Comparison of ENCODE assay signal across 8 cellular contexts in genomic region chr2:113325161-113325731, GRCh38. TPM values are rescaled to one million over a fixed set of nuclear protein-coding genes. Genes with fewer than 3 reads are reported as not detected.
DNase-seq lines count a peak whose midpoint lies in the region; ATAC-seq and TF ChIP-seq lines count a peak whose summit lies in the region.
"Not testable (repeated sequence)": the region's sequence is repeated elsewhere in the genome, so short reads cannot be mapped to it uniquely, and the experiment has no call there.

No MANE protein-coding gene starts in this region.

- not testable (repeated sequence) for H3K9me2 ChIP-seq in HCT116 (ENCODE audit: insufficient read depth); PC-3 (replicated peaks; ENCODE audit: low read length)

- BruUV-seq in HCT116 (replicated peaks; lab: Mats Ljungman, UMichigan), result not testable (repeated sequence)
- BruUV-seq in PC-3 (replicated peaks; lab: Mats Ljungman, UMichigan), result TSS peak; percentile 66

- H3K4me3 Mint-ChIP-seq in activated T-cell treated with anti-CD3 and anti-CD28 coated beads, Interleukin-2, amount 50 U/mL, for 24 hours, result peak overlapping the region; percentile 68

- H3K9me3 ChIP-seq in AG04450 (ENCODE audit: control insufficient read depth, insufficient read depth, low read length); HCT116 (ENCODE audit: control insufficient read depth in 1 of 2, insufficient read depth in 1 of 2, low read depth in 1 of 2, low read length in 2 of 2); PC-3 (ENCODE audit: low read length); left ventricle myocardium inferior (replicated peaks); mucosa of descending colon; skeletal muscle satellite cell (replicated peaks; ENCODE audit: low read length): not testable (repeated sequence)

- peak overlapping the region; percentile 56 for H3K4me3 ChIP-seq in AG04450 (ENCODE audit: low read depth, low read length)
- peak overlapping the region; percentile 34 to 56 for H3K4me3 ChIP-seq in HCT116 (replicated peaks in 1 of 2; ENCODE audit: low read depth in 1 of 2, low read length in 2 of 2)
- peak overlapping the region; percentile 82 for H3K4me3 ChIP-seq in PC-3 (ENCODE audit: low read length)
- peak overlapping the region in 58 of 59 donors; percentile 20 to 67 (median 46) for H3K4me3 ChIP-seq in dorsolateral prefrontal cortex
- H3K4me3 ChIP-seq in left ventricle myocardium inferior, result peak overlapping the region; percentile 63
- H3K4me3 ChIP-seq in mucosa of descending colon, result not testable (repeated sequence)
- H3K4me3 ChIP-seq in skeletal muscle satellite cell (ENCODE audit: low read length), result peak overlapping the region; percentile 75

- H3F3A ChIP-seq in PC-3 (ENCODE audit: low read length, unreplicated experiment), result not testable (repeated sequence)

- not testable (repeated sequence) for TF ChIP-seq CTCF in AG04450 (IDR thresholded peaks at IDR 0.05; ENCODE audit: low read depth, low read length); HCT116 (IDR thresholded peaks at IDR 0.05 in 2 of 3, conservative IDR thresholded peaks at IDR 0.05 in 1 of 3; ENCODE audit: borderline replicate concordance in 1 of 3, insufficient read depth in 1 of 3, low read depth in 2 of 3, low read length in 2 of 3); PC-3 (conservative IDR thresholded peaks at IDR 0.05; ENCODE audit: low read depth, low read length); dorsolateral prefrontal cortex (IDR thresholded peaks at IDR 0.05 in 54 of 56, conservative IDR thresholded peaks at IDR 0.05 in 2 of 56; ENCODE audit: low read depth in 1 of 56, partially characterized antibody in 56 of 56); left ventricle myocardium inferior (IDR thresholded peaks at IDR 0.05; ENCODE audit: borderline replicate concordance); mucosa of descending colon (IDR thresholded peaks at IDR 0.05)

- H3K36me3 ChIP-seq in HCT116 (ENCODE audit: control insufficient read depth in 1 of 2, insufficient read depth in 2 of 2, low read length in 2 of 2); PC-3 (ENCODE audit: low read depth, low read length); left ventricle myocardium inferior; mucosa of descending colon (ENCODE audit: low read depth); skeletal muscle satellite cell (ENCODE audit: insufficient read depth, low read length): not testable (repeated sequence)

- peaks cover 11 to 15% of the 10 kb centered on the region in 2 experiments; a peak in 3 of 4 replicates for H3K4me1 ChIP-seq in HCT116 (ENCODE audit: control insufficient read depth in 1 of 2, insufficient read depth in 2 of 2, low read length in 2 of 2)
- peaks cover 51% of the 10 kb centered on the region for H3K4me1 ChIP-seq in PC-3 (ENCODE audit: insufficient read depth, low read length)
- peaks cover 19% of the 10 kb centered on the region for H3K4me1 ChIP-seq in left ventricle myocardium inferior
- not testable (repeated sequence) for H3K4me1 ChIP-seq in mucosa of descending colon (ENCODE audit: low read depth)
- H3K4me1 ChIP-seq in skeletal muscle satellite cell (ENCODE audit: control insufficient read depth, insufficient read depth, low read length), result peaks cover 46% of the 10 kb centered on the region

- RAD21 ChIA-PET in HCT116 (lab: Charles Lee; ENCODE audit: low non-redundant PET in 1 of 2, low total read pairs in 2 of 2, uncharacterized antibody in 2 of 2, unreplicated experiment in 2 of 2), result not testable (repeated sequence)

- H2AFZ ChIP-seq in HCT116 (ENCODE audit: low read depth, low read length, poor library complexity, severe bottlenecking), result peak overlapping the region; percentile 61
- peak overlapping the region; percentile 79 for H2AFZ ChIP-seq in PC-3 (ENCODE audit: low read length)

- H3K4me1 Mint-ChIP-seq in activated T-cell treated with anti-CD3 and anti-CD28 coated beads, Interleukin-2, amount 50 U/mL, for 24 hours (ENCODE audit: low read depth), result peaks cover 36% of the 10 kb centered on the region

- not testable (repeated sequence) for H3K27ac ChIP-seq in AG04450 (ENCODE audit: low read depth, low read length)
- H3K27ac ChIP-seq in HCT116 (ENCODE audit: low read depth, low read length) (peak overlapping the region; percentile 29), PC-3 (ENCODE audit: low read length) (peak overlapping the region; percentile 82), dorsolateral prefrontal cortex (peak overlapping the region in 2 of 59 donors; percentile 11 to 52), left ventricle myocardium inferior (replicated peaks) (peak overlapping the region; percentile 67)

- H3K4me2 ChIP-seq in HCT116 (ENCODE audit: low read length) (peak overlapping the region; percentile 86), PC-3 (ENCODE audit: low read length) (peak overlapping the region; percentile 97), skeletal muscle satellite cell (ENCODE audit: low read length) (peak overlapping the region; percentile 93)

- not testable (repeated sequence) for H3K27me3 Mint-ChIP-seq in activated T-cell treated with anti-CD3 and anti-CD28 coated beads, Interleukin-2, amount 50 U/mL, for 24 hours

- not testable (repeated sequence) for TF ChIP-seq RAD21 in HCT116 (IDR thresholded peaks at IDR 0.05; ENCODE audit: low read depth)

- not testable (repeated sequence) for H4K20me1 ChIP-seq in HCT116 (ENCODE audit: insufficient read depth); PC-3 (ENCODE audit: low read length)

- H3K27me3 ChIP-seq in AG04450 (ENCODE audit: control insufficient read depth, insufficient read depth, low read length); HCT116 (ENCODE audit: insufficient read depth, low read length); PC-3 (ENCODE audit: low read length); dorsolateral prefrontal cortex; left ventricle myocardium inferior (ENCODE audit: low read depth); skeletal muscle satellite cell (ENCODE audit: control insufficient read depth, insufficient read depth, low read length): not testable (repeated sequence)

- DNase-seq in AG04450 (ENCODE audit: low read depth, low spot score); HCT116 (ENCODE audit: low read depth, low spot score); dorsolateral prefrontal cortex; left ventricle myocardium inferior; mucosa of descending colon: not testable (repeated sequence)
- DNase-seq in PC-3, result peak; percentile 12
- peak; percentile 35 for DNase-seq in activated T-cell treated with anti-CD3 and anti-CD28 coated beads, Interleukin-2, amount 50 U/mL, for 24 hours

- CTCF ChIA-PET in AG04450 (lab: Charles Lee), result interaction anchor here (0.7 kb wide), 2 partner anchors 84 to 788 kb away, joined by 3 to 5 read pairs; no protein-coding TSS in a partner anchor
- CTCF ChIA-PET in HCT116 (lab: Charles Lee); PC-3 (lab: Charles Lee): not testable (repeated sequence)

- TF ChIP-seq POLR2A in HCT116 (IDR thresholded peaks at IDR 0.05; ENCODE audit: borderline replicate concordance, extremely low read depth, insufficient read depth, insufficient read length), result not testable (repeated sequence)

- intact Hi-C loops in HCT116 (cut with micrococcal nuclease); PC-3 (cut with micrococcal nuclease); dorsolateral prefrontal cortex (cut with DNase I); left ventricle myocardium inferior (cut with micrococcal nuclease); mucosa of descending colon (cut with DNase I, micrococcal nuclease): not testable (repeated sequence)

- not testable (repeated sequence) for H3K79me2 ChIP-seq in HCT116 (ENCODE audit: insufficient read depth, low read length)
- H3K79me2 ChIP-seq in PC-3 (ENCODE audit: low read length), result peaks cover 32% of the 10 kb centered on the region

- not testable (repeated sequence) for H3K36me3 Mint-ChIP-seq in activated T-cell treated with anti-CD3 and anti-CD28 coated beads, Interleukin-2, amount 50 U/mL, for 24 hours (ENCODE audit: low read depth)

- peak; percentile 51 for ATAC-seq in HCT116
- peak; percentile 3 for ATAC-seq in PC-3
- ATAC-seq in mucosa of descending colon, result peak; percentile 34

- POLR2A ChIA-PET in AG04450 (lab: Yijun Ruan, JAX), result interaction anchor here (0.6 kb wide), 1 partner anchor 74 kb away, joined by 3 read pairs; no protein-coding TSS in a partner anchor
- POLR2A ChIA-PET in HCT116 (lab: Charles Lee); PC-3 (lab: Charles Lee; ENCODE audit: unreplicated experiment): not testable (repeated sequence)

- H3K9ac ChIP-seq in HCT116 (ENCODE audit: low read length) (peak overlapping the region; percentile 63), PC-3 (ENCODE audit: low read length) (peak overlapping the region; percentile 87), skeletal muscle satellite cell (ENCODE audit: low read depth, low read length) (peak overlapping the region; percentile 79)

- H3K27ac Mint-ChIP-seq in activated T-cell treated with anti-CD3 and anti-CD28 coated beads, Interleukin-2, amount 50 U/mL, for 24 hours, result peak overlapping the region; percentile 38

- H3K9me3 Mint-ChIP-seq in activated T-cell treated with anti-CD3 and anti-CD28 coated beads, Interleukin-2, amount 50 U/mL, for 24 hours, result not testable (repeated sequence)

RNA-seq across cellular contexts. Expression of gene PAX8, which starts 46.5 kb away (rescaled TPM):
- polyA plus RNA-seq in AG04450 (2011; rRNA removed), result 1.2 TPM in 2 replicates
- 1.2 and 1.5 TPM in 2 replicates for polyA minus RNA-seq in AG04450 (2011; rRNA and poly(A)+ RNA removed)
- total RNA-seq in HCT116 (2021; ENCODE audit: unreplicated experiment), result 4.4 TPM
- polyA plus RNA-seq in HCT116 (2012), result 11.9 and 15.6 TPM in 2 replicates
- total RNA-seq in PC-3 (2014; rRNA removed), result 2.6 and 3.4 TPM in 2 replicates
- total RNA-seq in dorsolateral prefrontal cortex, result 1 to 10 TPM in 64 of 120 experiments, under 1 TPM in 38, not detected in 18; 0.18 to 5.1 (median 1.4) TPM
- 0.44 TPM for total RNA-seq in left ventricle myocardium inferior
- 1 to 10 TPM in 2 of 3 donors, under 1 TPM in 1; 0.82 to 6.2 (median 4.8) TPM for total RNA-seq in mucosa of descending colon
- total RNA-seq in skeletal muscle satellite cell (2012; rRNA removed), result 1.0 and 6.1 TPM in 2 replicates
